ENCODE assay signal across 14 cellular contexts in genomic region chrX:134936542-134936941, GRCh38. TPM values are rescaled to one million over a fixed set of nuclear protein-coding genes. Genes with fewer than 3 reads are reported as not detected.
DNase-seq lines count a peak whose midpoint lies in the region; FAIRE-seq and TF ChIP-seq lines count a peak whose summit lies in the region.
"Had no signal": no experiment of that assay in that cellular context is flagged by ENCODE, and none has a peak within 500 bp of the region (broad histone marks: within the 10 kb centered on the region; RNA-seq: fewer than 3 reads in every experiment).

No MANE protein-coding gene starts in this region.

- POLR2A ChIA-PET in AG04449 (lab: Yijun Ruan, JAX) = no interaction called here

- no peaks in the 10 kb centered on the region for H3K36me3 ChIP-seq in keratinocyte (ENCODE audit: control insufficient read depth in 2 of 2, extremely low read depth in 1 of 2, insufficient read depth in 2 of 2, low read length in 2 of 2)
- H3K36me3 ChIP-seq in BE2C = no peaks in the 10 kb centered on the region

- no peak overlapping the region for H3K4me2 ChIP-seq in keratinocyte (ENCODE audit: control insufficient read depth, extremely low read depth, insufficient read depth, low read depth, low read length)

- peak; percentile 41 for FAIRE-seq in keratinocyte (lab: Jason Lieb, UNC)

- H4K20me1 ChIP-seq in keratinocyte (ENCODE audit: control insufficient read depth, extremely low read depth, insufficient read depth, low read length) = no peaks in the 10 kb centered on the region

- no peak overlapping the region for H3K9ac ChIP-seq in keratinocyte (ENCODE audit: control insufficient read depth, extremely low read depth, insufficient read depth, low read length)
- H3K9ac ChIP-seq: parathyroid adenoma had no signal

- no peaks in the 10 kb centered on the region for H3K9me1 ChIP-seq in keratinocyte (ENCODE audit: control insufficient read depth, extremely low read depth, insufficient read depth, low read length)

- H3K4me1 ChIP-seq in keratinocyte (ENCODE audit: control insufficient read depth, extremely low read depth, insufficient read depth, low read length) (peaks cover 3% of the 10 kb centered on the region), BE2C (no peaks in the 10 kb centered on the region)
- H3K4me1 ChIP-seq: parathyroid adenoma had no signal

- no peaks in the 10 kb centered on the region for H3K79me2 ChIP-seq in keratinocyte (ENCODE audit: control insufficient read depth, insufficient read depth, low read length)
- H3K79me2 ChIP-seq: parathyroid adenoma had no signal

- dilution Hi-C loops in keratinocyte (cut with MboI; ENCODE audit: extremely low pct_ligation_motif_present, low sequenced_read_pairs) = no loop called here

- H3K27ac ChIP-seq in keratinocyte (ENCODE audit: control insufficient read depth, insufficient read depth, low read length) = no peak overlapping the region
- H3K27ac ChIP-seq: parathyroid adenoma had no signal

- H3K4me3 ChIP-seq in AG04449 (ENCODE audit: low read depth, low read length) (no peak overlapping the region), astrocyte of the spinal cord (ENCODE audit: low read depth, low read length) (no peak overlapping the region), keratinocyte (ENCODE audit: control insufficient read depth in 2 of 3, extremely low read depth in 1 of 3, insufficient read depth in 2 of 3, low read depth in 1 of 3, low read length in 3 of 3) (no peak overlapping the region), BE2C (ENCODE audit: low read depth, low read length) (no peak overlapping the region)

- no peaks in the 10 kb centered on the region for H3K27me3 ChIP-seq in keratinocyte (ENCODE audit: control insufficient read depth, extremely low read depth, insufficient read depth, low read length)
- no peaks in the 10 kb centered on the region for H3K27me3 ChIP-seq in BE2C

- CTCF ChIA-PET in AG04449 (lab: Yijun Ruan, JAX) = no interaction called here

- H2AFZ ChIP-seq in keratinocyte (ENCODE audit: control insufficient read depth, low read length) = no peak overlapping the region
- H2AFZ ChIP-seq: parathyroid adenoma had no signal

- H3K9me3 ChIP-seq in keratinocyte (ENCODE audit: control insufficient read depth, low read depth, low read length) = no peaks in the 10 kb centered on the region
- no peaks in the 10 kb centered on the region for H3K9me3 ChIP-seq in BE2C

- in situ Hi-C loops in astrocyte of the spinal cord (cut with HindIII; ENCODE audit: low sequenced_read_pairs) = no loop called here

- TF ChIP-seq CTCF in AG04449 (IDR thresholded peaks at IDR 0.05; ENCODE audit: insufficient read depth, low read length, missing control alignments) (no peak), astrocyte of the spinal cord (IDR thresholded peaks at IDR 0.05; ENCODE audit: low read depth, low read length) (no peak), keratinocyte (optimal IDR thresholded peaks at IDR 0.05 in 1 of 3, IDR thresholded peaks at IDR 0.05 in 1 of 3, conservative IDR thresholded peaks at IDR 0.05 in 1 of 3; ENCODE audit: extremely low read depth in 1 of 3, insufficient read depth in 2 of 3, low read length in 3 of 3) (no peak), BE2C (IDR thresholded peaks at IDR 0.05; ENCODE audit: low read depth, low read length) (no peak)

- DNase-seq in AG04449 (ENCODE audit: low read depth, low spot score) = peak; percentile 24
- DNase-seq in HS-5 (ENCODE audit: low read depth) = peak; percentile 36
- DNase-seq in astrocyte of the spinal cord (ENCODE audit: low read depth, low spot score) = peak; percentile 70
- DNase-seq in keratinocyte (ENCODE audit: low read depth, low spot score) = no peak
- no peak for DNase-seq in globus pallidus (ENCODE audit: low spot score)
- no peak for DNase-seq in midbrain (lab: John Stamatoyannopoulos, UW)
- no peak for DNase-seq in cortex of kidney (lab: John Stamatoyannopoulos, UW)
- DNase-seq in BE2C = no peak
- DNase-seq: activated CD8-positive, alpha-beta memory T cell treated with anti-CD3 and anti-CD28 coated beads, Interleukin-2, amount 50 U/mL, for 4 hours; activated naive CD8-positive, alpha-beta T cell treated with anti-CD3 and anti-CD28 coated beads for 36 hours; NCI-H82; stimulated activated CD4-positive, alpha-beta T cell treated with anti-CD3 and anti-CD28 coated beads, Interleukin-1b, Interleukin-23, amount 100 ng/mL, for 48 hours had no signal

RNA-seq across cellular contexts. Expression of gene MOSPD1, which starts 21.5 kb away (rescaled TPM):
- 13.4 to 21.8 TPM (median 15.7 TPM) in 3 replicates for polyA plus RNA-seq in keratinocyte
- 10.0 TPM for polyA plus RNA-seq in keratinocyte (2011; ENCODE audit: low read depth)
- polyA plus RNA-seq in keratinocyte (2011; cell fraction: cytosol; rRNA removed) = 14.1 and 30.3 TPM in 2 replicates
- 10.8 and 13.8 TPM in 2 replicates for polyA plus RNA-seq in keratinocyte (2011; cell fraction: nucleus; rRNA removed)
- polyA plus RNA-seq in keratinocyte (2012; ENCODE audit: low replicate concordance) = 14.7 and 23.1 TPM in 2 replicates
- 11.1 to 34.7 TPM (median 12.5 TPM) in 3 replicates for polyA minus RNA-seq in keratinocyte
- polyA minus RNA-seq in keratinocyte (2011; cell fraction: cytosol; rRNA and poly(A)+ RNA removed) = 14.0 TPM
- polyA minus RNA-seq in keratinocyte (2011; cell fraction: nucleus; rRNA and poly(A)+ RNA removed) = 6.2 and 10.5 TPM in 2 replicates
- 5.9 TPM for polyA plus RNA-seq in BE2C (2012; ENCODE audit: insufficient read depth, insufficient read length, low read depth)

RNA-seq across cellular contexts. Expression of gene SMIM10, which starts 54.2 kb away (rescaled TPM):
- 0.04 TPM in 1 of 3 replicates, not detected in the others for polyA plus RNA-seq in keratinocyte
- polyA plus RNA-seq in keratinocyte (2011; ENCODE audit: low read depth) = not detected
- 0.05 TPM in 1 of 2 replicates, not detected in the other for polyA plus RNA-seq in keratinocyte (2011; cell fraction: cytosol; rRNA removed)
- not detected in 2 replicates for polyA plus RNA-seq in keratinocyte (2011; cell fraction: nucleus; rRNA removed)
- not detected in 2 replicates for polyA plus RNA-seq in keratinocyte (2012; ENCODE audit: low replicate concordance)
- polyA minus RNA-seq in keratinocyte = not detected in 3 replicates
- not detected for polyA minus RNA-seq in keratinocyte (2011; cell fraction: cytosol; rRNA and poly(A)+ RNA removed)
- not detected in 2 replicates for polyA minus RNA-seq in keratinocyte (2011; cell fraction: nucleus; rRNA and poly(A)+ RNA removed)
- 5.6 TPM for polyA plus RNA-seq in BE2C (2012; ENCODE audit: insufficient read depth, insufficient read length, low read depth)
- polyA plus RNA-seq: IgD-negative memory B cell had no signal

Comparison
In these comparisons a context has a peak if more than half of its experiments do, and no peak if none do; other contexts are left out.
1. DNase-seq: peak in AG04449 (single experiment), HS-5 (single experiment) and astrocyte of the spinal cord (single experiment); none in keratinocyte (single experiment), globus pallidus (single experiment), midbrain (single experiment), cortex of kidney (single experiment) and BE2C (single experiment).